23 cellular contexts compared by ENCODE assay signal in the genomic region with DNA sequence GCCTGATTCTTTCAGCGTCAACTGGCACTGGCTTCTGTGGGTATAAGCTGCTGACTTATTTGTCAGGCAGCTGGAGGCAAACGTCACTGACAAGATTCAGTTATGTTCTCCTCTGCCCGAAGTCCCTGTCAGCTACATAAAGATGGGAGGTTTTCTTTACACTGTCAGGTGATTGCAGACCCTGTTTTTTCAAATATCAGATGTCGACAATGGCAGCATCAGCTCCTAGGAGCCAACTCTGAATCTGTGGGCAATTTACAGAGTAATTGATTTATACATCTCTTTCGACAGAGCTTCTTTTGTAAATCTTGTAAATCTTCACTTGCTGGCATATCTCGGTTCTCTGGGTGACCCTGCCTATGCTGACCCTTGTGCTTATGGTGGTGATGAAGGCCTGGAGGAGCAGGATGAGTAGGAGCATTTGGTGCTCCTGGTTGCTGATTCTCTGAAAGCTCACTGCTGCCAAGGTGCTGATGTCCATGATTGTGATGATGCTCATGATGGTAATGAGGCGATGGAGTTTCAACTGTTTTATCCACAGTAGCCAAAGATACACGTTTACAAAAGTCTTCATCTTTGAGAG. TPM values are rescaled to one million over a fixed set of nuclear protein-coding genes. Genes with fewer than 3 reads are reported as not detected.
"Had no signal": no experiment of that assay in that cellular context is flagged by ENCODE, and none has a peak within 500 bp of the region (broad histone marks: within the 10 kb centered on the region; RNA-seq: fewer than 3 reads in every experiment).

No MANE protein-coding gene starts in this region.

- H3K4me1 Mint-ChIP-seq: mesothelial cell of epicardium, naive B cell had no signal

- DNase-seq: dermis blood vessel endothelial cell; dorsolateral prefrontal cortex; effector CD4-positive, alpha-beta T cell; effector memory CD4-positive, alpha-beta T cell; foreskin melanocyte; gastrocnemius medialis; glutamatergic neuron; head of caudate nucleus; heart right ventricle; hippocampal formation; kidney; kidney glomerular epithelial cell; left colon; left lung; left ventricle myocardium superior; lower lobe of right lung; mesenchymal stem cell; mucosa of descending colon; naive B cell had no signal

- H3K27me3 ChIP-seq: dorsolateral prefrontal cortex, esophagus muscularis mucosa, gastrocnemius medialis, heart right ventricle, left lung had no signal

- H3K27ac ChIP-seq: coronary artery, esophagus muscularis mucosa, gastrocnemius medialis, heart right ventricle, left lung, lower lobe of right lung had no signal

- H3K4me3 ChIP-seq: coronary artery, dorsolateral prefrontal cortex, esophagus muscularis mucosa, gastrocnemius medialis, heart right ventricle, left lung, lower lobe of right lung, mucosa of descending colon had no signal

- H3K27ac Mint-ChIP-seq: mesothelial cell of epicardium, naive B cell had no signal

- H3K9me3 ChIP-seq: gastrocnemius medialis, left lung, lower lobe of right lung, mucosa of descending colon had no signal

- ATAC-seq: gastrocnemius medialis, heart right ventricle, left colon, left lung, left ventricle myocardium superior, lower lobe of right lung, mucosa of descending colon had no signal

- H3K27me3 Mint-ChIP-seq: naive B cell had no signal

- H3K4me3 Mint-ChIP-seq: mesothelial cell of epicardium had no signal

- H3K4me1 ChIP-seq: esophagus muscularis mucosa, gastrocnemius medialis, heart right ventricle, left lung had no signal

RNA-seq across cellular contexts. Expression of a gene that starts 44.2 kb away (rescaled TPM):
- total RNA-seq: mesothelial cell of epicardium, myocyte had no signal
